22 cellular contexts compared by ENCODE assay signal in genomic region chr21:32089771-32090170, GRCh38.
"Had no signal": no experiment of that assay in that cellular context is flagged by ENCODE, and none has a peak within 500 bp of the region (broad histone marks: within the 10 kb centered on the region; RNA-seq: fewer than 3 reads in every experiment).

No MANE protein-coding gene starts in this region.

- H3K27ac ChIP-seq: coronary artery, dorsolateral prefrontal cortex, esophagus muscularis mucosa, foreskin keratinocyte, gastroesophageal sphincter, heart left ventricle, left lung, lower lobe of right lung had no signal

- H3K9me3 ChIP-seq: esophagus muscularis mucosa, gastroesophageal sphincter, heart left ventricle, left lung, lower lobe of right lung, mucosa of descending colon had no signal

- DNase-seq: dermis blood vessel endothelial cell; dorsolateral prefrontal cortex; effector CD4-positive, alpha-beta T cell; effector memory CD4-positive, alpha-beta T cell; foreskin keratinocyte; heart left ventricle; hippocampal formation; left cardiac atrium; left lung; left ventricle myocardium superior; lower lobe of right lung; mesenchymal stem cell; mucosa of descending colon; naive B cell had no signal

- FAIRE-seq: colon, endothelial cell of umbilical vein, frontal cortex, islet of Langerhans, keratinocyte had no signal

- H3K4me3 ChIP-seq: coronary artery, dorsolateral prefrontal cortex, esophagus muscularis mucosa, gastroesophageal sphincter, heart left ventricle, left lung, lower lobe of right lung, mucosa of descending colon had no signal

- H3K4me1 ChIP-seq: esophagus muscularis mucosa, foreskin keratinocyte, gastroesophageal sphincter, left lung, lower lobe of right lung had no signal

- H3K36me3 ChIP-seq: esophagus muscularis mucosa, gastroesophageal sphincter, heart left ventricle, left lung, lower lobe of right lung had no signal

- ATAC-seq: foreskin keratinocyte, gastroesophageal sphincter, heart left ventricle, left cardiac atrium, left lung, left ventricle myocardium superior, lower lobe of right lung, mucosa of descending colon had no signal

- H3K27me3 ChIP-seq: dorsolateral prefrontal cortex, esophagus muscularis mucosa, foreskin keratinocyte, heart left ventricle, left lung had no signal
